ENCODE assay signal across 8 cellular contexts in genomic region chr19:47013041-47013517, GRCh38. TPM values are rescaled to one million over a fixed set of nuclear protein-coding genes. Genes with fewer than 3 reads are reported as not detected.
DNase-seq lines count a peak whose midpoint lies in the region; ATAC-seq and TF ChIP-seq lines count a peak whose summit lies in the region.

No MANE protein-coding gene starts in this region.

- H3K4me1 ChIP-seq in right lobe of liver = no peaks in the 10 kb centered on the region

- DNase-seq in AG08396 (ENCODE audit: low spot score) = peak; percentile 91
- DNase-seq in GM19238 (ENCODE audit: insufficient read length, low spot score) = peak; percentile 77
- DNase-seq in NCI-H2227 treated with DMSO at 0.1 percent for 48 hours (lab: John Stamatoyannopoulos, UW) = peak; percentile 51
- DNase-seq in activated CD4-positive, alpha-beta T cell treated with anti-CD3 and anti-CD28 coated beads for 4 hours = peak; percentile 53 to 63
- DNase-seq in cerebellum (ENCODE audit: low spot score) = peak; percentile 88
- peak; percentile 81 to 88 (median 86) for DNase-seq in right lobe of liver
- DNase-seq in stimulated activated CD4-positive, alpha-beta T cell treated with anti-CD3 and anti-CD28 coated beads, TNF-alpha, amount 100 ng/mL, for 1 hour (ENCODE audit: low read depth in 3 of 3, low spot score in 1 of 3) = peak; percentile 9 to 60 (median 34)

- H3K9me3 ChIP-seq in right lobe of liver = no peaks in the 10 kb centered on the region

- no peaks in the 10 kb centered on the region for H3K27me3 ChIP-seq in right lobe of liver

- TF ChIP-seq CTCF in right lobe of liver (IDR thresholded peaks at IDR 0.05) = peak; percentile 98 to 99 (median 99)

- no peak overlapping the region for H3K4me3 ChIP-seq in right lobe of liver

- ATAC-seq in right lobe of liver (peak; percentile 99 to 100 (median 100)), HG03469 (IDR thresholded peaks at IDR 0.05; ENCODE audit: unreplicated experiment) (no peak)

- no peak overlapping the region for H3K27ac ChIP-seq in right lobe of liver

- no peak for TF ChIP-seq POLR2A in right lobe of liver (IDR thresholded peaks at IDR 0.05)

- intact Hi-C loops in right lobe of liver (cut with DNase I) = no loop called here

- no peaks in the 10 kb centered on the region for H3K36me3 ChIP-seq in right lobe of liver

- 7% methylated on average over 16 of the region's 16 CpGs for WGBS in right lobe of liver (ENCODE audit: insufficient coverage, low coverage, low lambda C conversion rate, missing lambda C conversion rate)

RNA-seq across cellular contexts. Expression of gene NPAS1, which starts 6.6 kb away (rescaled TPM):
- total RNA-seq in cerebellum (0.36 TPM), right lobe of liver (1 to 10 TPM in 2 of 6 experiments, not detected in 4; 1.3 to 1.7 TPM)

RNA-seq across cellular contexts. Expression of gene TMEM160, which starts 35.3 kb away (rescaled TPM):
- 12.2 TPM for total RNA-seq in cerebellum
- 10 to 100 TPM; 12.3 to 37.0 (median 17.2) TPM for total RNA-seq in right lobe of liver

Comparison
In these comparisons a context has a peak if more than half of its experiments do, and no peak if none do; other contexts are left out.
1. DNase-seq: peak in every context shown above with its lines; median percentile 91 in AG08396; 88 in cerebellum; 86 in right lobe of liver; 77 in GM19238; 58 in activated CD4-positive, alpha-beta T cell treated with anti-CD3 and anti-CD28 coated beads for 4 hours; 51 in NCI-H2227 treated with DMSO at 0.1 percent for 48 hours; 34 in stimulated activated CD4-positive, alpha-beta T cell treated with anti-CD3 and anti-CD28 coated beads, TNF-alpha, amount 100 ng/mL, for 1 hour.